16 cellular contexts compared by ENCODE assay signal in the genomic region with DNA sequence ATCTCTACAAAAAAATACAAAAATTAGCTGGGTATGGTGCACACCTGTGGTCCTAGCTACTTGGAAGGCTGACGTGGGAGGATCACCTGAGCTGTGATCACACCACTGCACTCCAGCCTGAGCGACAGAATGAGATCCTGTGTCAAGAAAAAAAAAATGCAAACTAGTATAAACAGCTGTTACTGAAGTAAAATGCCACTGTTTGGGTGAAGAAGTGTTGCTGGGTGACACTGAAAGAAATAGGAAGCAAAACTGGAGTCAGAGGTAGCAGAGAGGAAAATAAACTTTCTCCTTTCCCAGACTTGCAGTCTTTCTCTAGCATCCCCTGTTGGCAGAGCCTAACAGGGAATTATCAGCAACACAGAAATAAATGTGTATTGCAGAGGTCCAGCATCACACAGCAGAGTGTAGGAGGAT.
DNase-seq lines count a peak whose midpoint lies in the region; ATAC-seq, FAIRE-seq and TF ChIP-seq lines count a peak whose summit lies in the region.
"Had no signal": no experiment of that assay in that cellular context is flagged by ENCODE, and none has a peak within 500 bp of the region (broad histone marks: within the 10 kb centered on the region; RNA-seq: fewer than 3 reads in every experiment).

No MANE protein-coding gene starts in this region.

- FAIRE-seq in GM12892 (lab: Jason Lieb, UNC), result no peak

- no peak overlapping the region for H3K4me2 ChIP-seq in mesendoderm (ENCODE audit: low read length)

- peaks cover 68% of the 10 kb centered on the region for H3K4me1 Mint-ChIP-seq in activated T-helper 2 cell treated with anti-CD3 and anti-CD28 coated beads, Interferon-gamma antibody, Interleukin-2, Interleukin-4, amounts not matched to agents 10 μg/mL and 5 μg/mL and 100 μg/mL, durations not matched to agents 14 hours and 24 hours and 36 hours (ENCODE audit: low read depth)
- H3K4me1 Mint-ChIP-seq: brain had no signal

- H3K9me3 Mint-ChIP-seq in activated T-helper 2 cell treated with anti-CD3 and anti-CD28 coated beads, Interferon-gamma antibody, Interleukin-2, Interleukin-4, amounts not matched to agents 10 μg/mL and 5 μg/mL and 100 μg/mL, durations not matched to agents 14 hours and 24 hours and 36 hours, result peaks cover 30% of the 10 kb centered on the region

- H3K27me3 Mint-ChIP-seq in activated T-helper 2 cell treated with anti-CD3 and anti-CD28 coated beads, Interferon-gamma antibody, Interleukin-2, Interleukin-4, amounts not matched to agents 10 μg/mL and 5 μg/mL and 100 μg/mL, durations not matched to agents 14 hours and 24 hours and 36 hours (ENCODE audit: low read depth), result no peaks in the 10 kb centered on the region

- H3K23ac ChIP-seq in mesendoderm (ENCODE audit: low read length), result no peak overlapping the region

- H3K36me3 ChIP-seq in mesendoderm (ENCODE audit: control insufficient read depth, insufficient read depth, low read length), result no peaks in the 10 kb centered on the region
- H3K36me3 ChIP-seq in heart right ventricle, result no peaks in the 10 kb centered on the region

- no peak overlapping the region for H3K56ac ChIP-seq in mesendoderm (ENCODE audit: low read length)

- no peak overlapping the region for H3K4ac ChIP-seq in mesendoderm (ENCODE audit: low read depth, low read length)

- H3K27ac Mint-ChIP-seq in activated T-helper 2 cell treated with anti-CD3 and anti-CD28 coated beads, Interferon-gamma antibody, Interleukin-2, Interleukin-4, amounts not matched to agents 10 μg/mL and 5 μg/mL and 100 μg/mL, durations not matched to agents 14 hours and 24 hours and 36 hours, result peak overlapping the region; percentile 75
- H3K27ac Mint-ChIP-seq: brain had no signal

- no peak overlapping the region for H2BK120ac ChIP-seq in mesendoderm (ENCODE audit: low read depth, low read length)

- intact Hi-C loops in activated T-helper 2 cell treated with anti-CD3 and anti-CD28 coated beads, Interferon-gamma antibody, Interleukin-2, Interleukin-4, amounts not matched to agents 10 μg/mL and 5 μg/mL and 100 μg/mL, durations not matched to agents 14 hours and 24 hours and 36 hours (cut with micrococcal nuclease), result loop anchor here (10.0 kb wide), 3 partner anchors 209 to 641 kb away; no protein-coding TSS in a partner anchor
- intact Hi-C loops in heart right ventricle (cut with DNase I), result no loop called here

- no peak overlapping the region for H3K27ac ChIP-seq in mesendoderm (ENCODE audit: low read depth, low read length)
- H3K27ac ChIP-seq in heart right ventricle, result peak overlapping the region in 1 of 10 donors; percentile 1
- H3K27ac ChIP-seq: 22Rv1 had no signal

- H3K4me1 ChIP-seq in mesendoderm (ENCODE audit: control insufficient read depth, low read depth, low read length) (no peaks in the 10 kb centered on the region), heart right ventricle (peaks cover 0 to 6% (median 0%) of the 10 kb centered on the region in 9 donors)

- no peak overlapping the region for H3K9ac ChIP-seq in mesendoderm (ENCODE audit: low read length)

- peaks cover 25% of the 10 kb centered on the region for H3K36me3 Mint-ChIP-seq in activated T-helper 2 cell treated with anti-CD3 and anti-CD28 coated beads, Interferon-gamma antibody, Interleukin-2, Interleukin-4, amounts not matched to agents 10 μg/mL and 5 μg/mL and 100 μg/mL, durations not matched to agents 14 hours and 24 hours and 36 hours (ENCODE audit: low read depth)
- H3K36me3 Mint-ChIP-seq: brain had no signal

- no peaks in the 10 kb centered on the region for H3K9me3 ChIP-seq in heart right ventricle

- ATAC-seq in HG03159 (IDR thresholded peaks at IDR 0.05; ENCODE audit: unreplicated experiment) (peak; percentile 24), left lobe of liver (no peak), heart right ventricle (no peak)

- H3K27me3 ChIP-seq in mesendoderm (ENCODE audit: insufficient read depth, low read length, poor library complexity) (no peaks in the 10 kb centered on the region), heart right ventricle (no peaks in the 10 kb centered on the region)

- WGBS in mesendoderm (ENCODE audit: extremely low coverage, insufficient coverage, low lambda C conversion rate), result no CpG with 5 or more reads among the region's 2 CpGs
- WGBS in heart right ventricle, 2 donors, result 73 to 87% methylated on average over 2 of the region's 2 CpGs

- TF ChIP-seq POLR2A in GM12892 (IDR thresholded peaks at IDR 0.05; ENCODE audit: low read depth, low read length), result no peak

- H3K79me1 ChIP-seq in mesendoderm (ENCODE audit: low read length), result no peaks in the 10 kb centered on the region

- H3K4me3 Mint-ChIP-seq in activated T-helper 2 cell treated with anti-CD3 and anti-CD28 coated beads, Interferon-gamma antibody, Interleukin-2, Interleukin-4, amounts not matched to agents 10 μg/mL and 5 μg/mL and 100 μg/mL, durations not matched to agents 14 hours and 24 hours and 36 hours (ENCODE audit: low read depth), result no peak overlapping the region
- H3K4me3 Mint-ChIP-seq: brain had no signal

- no peak overlapping the region for H2BK5ac ChIP-seq in mesendoderm (ENCODE audit: low read length)

- H3K18ac ChIP-seq in mesendoderm (ENCODE audit: low read length), result no peak overlapping the region

- TF ChIP-seq CTCF in heart right ventricle (IDR thresholded peaks at IDR 0.05), result peak in 3 of 9 donors; percentile 10 to 37 (median 18)

- no peak overlapping the region for H4K5ac ChIP-seq in mesendoderm (ENCODE audit: low read length)

- DNase-seq in DMS53 (lab: John Stamatoyannopoulos, UW), result peak; percentile 1
- DNase-seq in DMS53 treated with DMSO at 0.1 percent for 48 hours (lab: John Stamatoyannopoulos, UW; ENCODE audit: unreplicated experiment), result no peak
- no peak for DNase-seq in activated T-helper 2 cell treated with anti-CD3 and anti-CD28 coated beads, Interferon-gamma antibody, Interleukin-2, Interleukin-4, amounts not matched to agents 10 μg/mL and 5 μg/mL and 100 μg/mL, durations not matched to agents 14 hours and 24 hours and 36 hours (ENCODE audit: low spot score)
- DNase-seq in mesendoderm, result peak; percentile 42
- DNase-seq in GM12892 (ENCODE audit: insufficient read length), result no peak
- DNase-seq in left lobe of liver (ENCODE audit: low spot score), result no peak
- no peak for DNase-seq in heart right ventricle
- DNase-seq: activated T-cell treated with anti-CD3 and anti-CD28 coated beads, Interleukin-2, amount 50 U/mL, for 48 hours; IMR-90; islet precursor cell; NCI-H2227 treated with DMSO at 0.1 percent for 48 hours; nucleus accumbens; stimulated activated CD4-positive, alpha-beta T cell treated with anti-CD3 and anti-CD28 coated beads, Interleukin-1b, Interleukin-23, amount 100 ng/mL, for 48 hours had no signal

- no peak overlapping the region for H4K8ac ChIP-seq in mesendoderm (ENCODE audit: low read depth, low read length)

- no peak overlapping the region for H2AK5ac ChIP-seq in mesendoderm (ENCODE audit: low read length)

- H3K4me3 ChIP-seq in mesendoderm (ENCODE audit: low read length), result no peak overlapping the region
- no peak overlapping the region for H3K4me3 ChIP-seq in heart right ventricle

- H3K79me2 ChIP-seq in mesendoderm (ENCODE audit: control insufficient read depth, insufficient read depth, low read length), result no peaks in the 10 kb centered on the region

- no peak overlapping the region for H2BK15ac ChIP-seq in mesendoderm (replicated peaks; ENCODE audit: low read depth)

Comparison
In these comparisons a context has a peak if more than half of its experiments do, and no peak if none do; other contexts are left out.
1. DNase-seq: peak in DMS53 (single experiment) and mesendoderm (single experiment); none in DMS53 treated with DMSO at 0.1 percent for 48 hours (single experiment), activated T-helper 2 cell treated with anti-CD3 and anti-CD28 coated beads, Interferon-gamma antibody, Interleukin-2, Interleukin-4, amounts not matched to agents 10 μg/mL and 5 μg/mL and 100 μg/mL, durations not matched to agents 14 hours and 24 hours and 36 hours (single experiment), GM12892 (single experiment), left lobe of liver (single experiment) and heart right ventricle (0 of 2).